Comparison of ENCODE assay signal across 16 cellular contexts in genomic region chr10:55989188-55989587, GRCh38.
A peak's percentile ranks its signal among the peaks of the same experiment; 100 is the strongest.
DNase-seq lines count a peak whose midpoint lies in the region; ATAC-seq, FAIRE-seq and TF ChIP-seq lines count a peak whose summit lies in the region.
"Had no signal": no experiment of that assay in that cellular context is flagged by ENCODE, and none has a peak within 500 bp of the region (broad histone marks: within the 10 kb centered on the region; RNA-seq: fewer than 3 reads in every experiment).

No MANE protein-coding gene starts in this region.

- H4K20me1 ChIP-seq in OCI-LY3 (ENCODE audit: insufficient read depth, low read length), result no peaks in the 10 kb centered on the region

- H3K4me1 ChIP-seq in OCI-LY3 (ENCODE audit: low read length), result no peaks in the 10 kb centered on the region
- no peaks in the 10 kb centered on the region for H3K4me1 ChIP-seq in mesenchymal stem cell (ENCODE audit: control insufficient read depth, insufficient read depth, low read depth, low read length)

- H3K9me3 ChIP-seq in OCI-LY3 (ENCODE audit: insufficient read depth, low read length) (no peaks in the 10 kb centered on the region), mesenchymal stem cell (ENCODE audit: control insufficient read depth, low read length) (no peaks in the 10 kb centered on the region)

- no peak overlapping the region for H3K4me3 Mint-ChIP-seq in glutamatergic neuron (ENCODE audit: unreplicated experiment)
- H3K4me3 Mint-ChIP-seq: CD4-positive, alpha-beta T cell; IgD-negative memory B cell had no signal

- no peak overlapping the region for H2AFZ ChIP-seq in OCI-LY3 (ENCODE audit: low read depth, low read length)
- no peak overlapping the region for H2AFZ ChIP-seq in mesenchymal stem cell (ENCODE audit: low read depth, low read length)

- H3K79me1 ChIP-seq in mesenchymal stem cell (replicated peaks; ENCODE audit: low read length, poor library complexity, severe bottlenecking), result no peaks in the 10 kb centered on the region

- no peak overlapping the region for H3K4ac ChIP-seq in mesenchymal stem cell (ENCODE audit: low read depth in 1 of 2, low read length in 2 of 2)

- H3K4me3 ChIP-seq in OCI-LY3 (ENCODE audit: low read length) (no peak overlapping the region), mesenchymal stem cell (ENCODE audit: insufficient read depth in 1 of 2, low read depth in 1 of 2, low read length in 2 of 2) (no peak overlapping the region)

- no peaks in the 10 kb centered on the region for H3K27me3 Mint-ChIP-seq in glutamatergic neuron (ENCODE audit: unreplicated experiment)
- H3K27me3 Mint-ChIP-seq: CD4-positive, alpha-beta T cell; IgD-negative memory B cell had no signal

- H3K9me3 Mint-ChIP-seq in glutamatergic neuron (ENCODE audit: unreplicated experiment), result no peaks in the 10 kb centered on the region
- H3K9me3 Mint-ChIP-seq: IgD-negative memory B cell had no signal

- H2AK5ac ChIP-seq in mesenchymal stem cell (ENCODE audit: low read length, severe bottlenecking), result no peak overlapping the region

- no peak overlapping the region for H2BK15ac ChIP-seq in mesenchymal stem cell (ENCODE audit: low read depth, poor library complexity, severe bottlenecking)

- no peak for ATAC-seq in HG02852 (IDR thresholded peaks at IDR 0.05; ENCODE audit: unreplicated experiment)

- no peaks in the 10 kb centered on the region for H3K4me1 Mint-ChIP-seq in glutamatergic neuron (ENCODE audit: low read depth, unreplicated experiment)
- H3K4me1 Mint-ChIP-seq: IgD-negative memory B cell had no signal

- H3K9ac ChIP-seq in OCI-LY3 (ENCODE audit: low read length) (no peak overlapping the region), mesenchymal stem cell (ENCODE audit: low read length) (no peak overlapping the region)

- TF ChIP-seq CTCF in 22Rv1 (IDR thresholded peaks at IDR 0.05) (peak; percentile 36; the same call in 1 of the 2 replicates), OCI-LY3 (IDR thresholded peaks at IDR 0.05; ENCODE audit: low read depth, low read length) (0 out of 2 replicates have a peak, but pooled peaks have one; percentile 11), glutamatergic neuron (IDR thresholded peaks at IDR 0.05; ENCODE audit: partially characterized antibody, unreplicated experiment) (peak; percentile 51)

- no peak overlapping the region for H2BK12ac ChIP-seq in mesenchymal stem cell (ENCODE audit: low read length in 2 of 2)

- DNase-seq in glutamatergic neuron, result no peak
- no peak for DNase-seq in activated CD8-positive, alpha-beta memory T cell treated with anti-CD3 and anti-CD28 coated beads, Interleukin-2, amount 50 U/mL, for 4 hours
- DNase-seq in head of caudate nucleus, result no peak
- DNase-seq in mesenchymal stem cell, result no peak
- DNase-seq: CD4-positive, alpha-beta T cell; NCI-H1092 treated with DMSO at 0.1 percent for 48 hours; NCI-H1694 treated with DMSO at 0.1 percent for 48 hours; SIG-M5 had no signal

- H4K8ac ChIP-seq in mesenchymal stem cell (ENCODE audit: low read length), result no peak overlapping the region

- H3K4me2 ChIP-seq in OCI-LY3 (ENCODE audit: low read length) (no peak overlapping the region), mesenchymal stem cell (ENCODE audit: low read length, poor library complexity, severe bottlenecking) (no peak overlapping the region)

- peak; percentile 54 for FAIRE-seq in G401.6 (lab: Jason Lieb, UNC)
- FAIRE-seq: D721Med, H54, RCC 7860 had no signal

- H3K18ac ChIP-seq in mesenchymal stem cell (ENCODE audit: low read depth in 1 of 2, low read length in 2 of 2), result no peak overlapping the region

- H3K14ac ChIP-seq in mesenchymal stem cell (ENCODE audit: low read length in 2 of 2), result no peak overlapping the region

- H3K27ac Mint-ChIP-seq in glutamatergic neuron (ENCODE audit: unreplicated experiment), result no peak overlapping the region
- H3K27ac Mint-ChIP-seq: CD4-positive, alpha-beta T cell; IgD-negative memory B cell had no signal

- no peak overlapping the region for H2BK120ac ChIP-seq in mesenchymal stem cell (ENCODE audit: low read depth, low read length)

- H3K79me2 ChIP-seq in OCI-LY3 (ENCODE audit: low read length), result no peaks in the 10 kb centered on the region

- no peak overlapping the region for H3K23ac ChIP-seq in mesenchymal stem cell (ENCODE audit: low read length in 2 of 2)

- no peaks in the 10 kb centered on the region for H3K27me3 ChIP-seq in OCI-LY3 (ENCODE audit: low read depth, low read length)
- H3K27me3 ChIP-seq in mesenchymal stem cell (ENCODE audit: control insufficient read depth in 1 of 2, insufficient read depth in 1 of 2, low read length in 2 of 2), result no peaks in the 10 kb centered on the region

- intact Hi-C loops in head of caudate nucleus (cut with DNase I), result no loop called here

- H4K91ac ChIP-seq in mesenchymal stem cell (ENCODE audit: low read length), result no peak overlapping the region

- no peak overlapping the region for H2BK5ac ChIP-seq in mesenchymal stem cell (ENCODE audit: low read depth, low read length, poor library complexity, severe bottlenecking)

- H3K36me3 ChIP-seq in OCI-LY3 (replicated peaks; ENCODE audit: low read depth, low read length) (no peaks in the 10 kb centered on the region), mesenchymal stem cell (ENCODE audit: control insufficient read depth in 1 of 2, insufficient read depth in 2 of 2, low read depth in 1 of 2, low read length in 2 of 2) (no peaks in the 10 kb centered on the region)

- H3K27ac ChIP-seq in 22Rv1, result no peak overlapping the region
- H3K27ac ChIP-seq in OCI-LY3 (ENCODE audit: low read length), result no peak overlapping the region
- no peak overlapping the region for H3K27ac ChIP-seq in mesenchymal stem cell (ENCODE audit: low read length, poor library complexity, severe bottlenecking)

- WGBS in mesenchymal stem cell, result 100% methylated on average over 1 of the region's 3 CpGs

- no peaks in the 10 kb centered on the region for H3K36me3 Mint-ChIP-seq in glutamatergic neuron (ENCODE audit: unreplicated experiment)
- H3K36me3 Mint-ChIP-seq: IgD-negative memory B cell had no signal
